13 cellular contexts compared by ENCODE assay signal in genomic region chr2:64582774-64583340, GRCh38. TPM values are rescaled to one million over a fixed set of nuclear protein-coding genes. Genes with fewer than 3 reads are reported as not detected.
DNase-seq lines count a peak whose midpoint lies in the region; ATAC-seq and TF ChIP-seq lines count a peak whose summit lies in the region.
"Had no signal": no experiment of that assay in that cellular context is flagged by ENCODE, and none has a peak within 500 bp of the region (broad histone marks: within the 10 kb centered on the region; RNA-seq: fewer than 3 reads in every experiment).

No MANE protein-coding gene starts in this region.

- no peak overlapping the region for H3K4me3 Mint-ChIP-seq in chondrocyte (ENCODE audit: unreplicated experiment)
- H3K4me3 Mint-ChIP-seq in natural killer cell treated with Interleukin-12 subunit alpha and Interleukin-12 subunit beta and Interleukin-15 and Interleukin-18, amount 100 ng/mL, for 72 hours, result no peak overlapping the region
- H3K4me3 Mint-ChIP-seq: brain, neural progenitor cell had no signal

- H3K9me3 Mint-ChIP-seq in chondrocyte (ENCODE audit: low read depth), result no peaks in the 10 kb centered on the region
- no peaks in the 10 kb centered on the region for H3K9me3 Mint-ChIP-seq in natural killer cell treated with Interleukin-12 subunit alpha and Interleukin-12 subunit beta and Interleukin-15 and Interleukin-18, amount 100 ng/mL, for 72 hours
- H3K9me3 Mint-ChIP-seq: brain, neural progenitor cell had no signal

- peaks cover 3% of the 10 kb centered on the region for H3K4me1 Mint-ChIP-seq in chondrocyte (ENCODE audit: low read depth)
- peaks cover 6 to 10% of the 10 kb centered on the region in 2 donors for H3K4me1 Mint-ChIP-seq in natural killer cell treated with Interleukin-12 subunit alpha and Interleukin-12 subunit beta and Interleukin-15 and Interleukin-18, amount 100 ng/mL, for 72 hours (ENCODE audit: low read depth in 2 of 2)
- H3K4me1 Mint-ChIP-seq: neural progenitor cell had no signal

- no peaks in the 10 kb centered on the region for H3K4me1 ChIP-seq in testis
- H3K4me1 ChIP-seq: neural progenitor cell had no signal

- no peaks in the 10 kb centered on the region for H3K27me3 ChIP-seq in testis
- H3K27me3 ChIP-seq: esophagus muscularis mucosa, neural progenitor cell had no signal

- H3K9me3 ChIP-seq in testis, result no peaks in the 10 kb centered on the region
- H3K9me3 ChIP-seq: esophagus muscularis mucosa had no signal

- H3K4me3 ChIP-seq in testis, result no peak overlapping the region
- H3K4me3 ChIP-seq: esophagus muscularis mucosa, neural progenitor cell had no signal

- H3K36me3 Mint-ChIP-seq in chondrocyte (ENCODE audit: low read depth), result peaks cover 6% of the 10 kb centered on the region
- H3K36me3 Mint-ChIP-seq in natural killer cell treated with Interleukin-12 subunit alpha and Interleukin-12 subunit beta and Interleukin-15 and Interleukin-18, amount 100 ng/mL, for 72 hours, result peaks cover 4% of the 10 kb centered on the region

- in situ Hi-C loops in GM13976 (cut with MboI; ENCODE audit: low sequenced_read_pairs, unreplicated experiment), result no loop called here

- intact Hi-C loops in testis (cut with DNase I; ENCODE audit: low total_unique reads), result no loop called here

- TF ChIP-seq POLR2A in testis (IDR thresholded peaks at IDR 0.05), result no peak

- H3K27me3 Mint-ChIP-seq in chondrocyte (ENCODE audit: low read depth), result no peaks in the 10 kb centered on the region
- no peaks in the 10 kb centered on the region for H3K27me3 Mint-ChIP-seq in natural killer cell treated with Interleukin-12 subunit alpha and Interleukin-12 subunit beta and Interleukin-15 and Interleukin-18, amount 100 ng/mL, for 72 hours
- H3K27me3 Mint-ChIP-seq: brain had no signal

- H3K27ac ChIP-seq in testis, result no peak overlapping the region
- H3K27ac ChIP-seq: esophagus muscularis mucosa, neural progenitor cell had no signal

- ATAC-seq in GM19452 (IDR thresholded peaks at IDR 0.05; ENCODE audit: unreplicated experiment) (peak; percentile 82), HG02884 (IDR thresholded peaks at IDR 0.05; ENCODE audit: unreplicated experiment) (peak; percentile 85), HG03571 (IDR thresholded peaks at IDR 0.05; ENCODE audit: unreplicated experiment) (peak; percentile 74)
- ATAC-seq in natural killer cell treated with Interleukin-12 subunit alpha and Interleukin-12 subunit beta and Interleukin-15 and Interleukin-18, amount 100 ng/mL, for 72 hours, result no peak

- no peak overlapping the region for H3K27ac Mint-ChIP-seq in chondrocyte (ENCODE audit: unreplicated experiment)
- no peak overlapping the region for H3K27ac Mint-ChIP-seq in natural killer cell treated with Interleukin-12 subunit alpha and Interleukin-12 subunit beta and Interleukin-15 and Interleukin-18, amount 100 ng/mL, for 72 hours
- H3K27ac Mint-ChIP-seq: brain, neural progenitor cell had no signal

- peak; percentile 56 for DNase-seq in GM13976 (ENCODE audit: low spot score)
- DNase-seq in A172 (ENCODE audit: low spot score), result no peak
- no peak for DNase-seq in chondrocyte (ENCODE audit: low spot score)
- DNase-seq in natural killer cell treated with Interleukin-12 subunit alpha and Interleukin-12 subunit beta and Interleukin-15 and Interleukin-18, amount 100 ng/mL, for 72 hours (ENCODE audit: low spot score), result no peak
- DNase-seq in testis, result no peak
- DNase-seq: islet precursor cell, NCI-H446 treated with DMSO at 0.1 percent for 48 hours had no signal

- no peaks in the 10 kb centered on the region for H3K36me3 ChIP-seq in testis (ENCODE audit: low read depth, missing control alignments)

- no peak for TF ChIP-seq CTCF in GM13976 (IDR thresholded peaks at IDR 0.05; ENCODE audit: borderline replicate concordance, control extremely low read depth, extremely low read depth, insufficient read depth, missing control alignments)
- TF ChIP-seq CTCF in chondrocyte (IDR thresholded peaks at IDR 0.05), result no peak
- TF ChIP-seq CTCF in testis (IDR thresholded peaks at IDR 0.05), result no peak

- WGBS in testis, 2 donors, result 83 to 87% methylated on average over 5 of the region's 5 CpGs

RNA-seq across cellular contexts. Expression of gene AFTPH, which starts 58.7 kb away (rescaled TPM):
- total RNA-seq in A172 (2014; rRNA removed; shearing (Covaris generic)), result 24.1 and 30.6 TPM in 2 replicates
- total RNA-seq in chondrocyte (14.0 to 17.3 TPM (median 17.0 TPM) in 3 replicates), testis (10 to 100 TPM; 43.9 to 56.1 TPM)
- total RNA-seq in natural killer cell treated with Interleukin-12 subunit alpha and Interleukin-12 subunit beta and Interleukin-15 and Interleukin-18, amount 100 ng/mL, for 72 hours, result 10 to 100 TPM; 38.7 to 49.0 TPM
- polyA plus RNA-seq in testis (ENCODE audit: insufficient read depth, low read depth, low replicate concordance), result 38.7 TPM

Comparison
In these comparisons a context has a peak if more than half of its experiments do, and no peak if none do; other contexts are left out.
1. ATAC-seq: peak in GM19452 (single experiment), HG02884 (single experiment) and HG03571 (single experiment); none in natural killer cell treated with Interleukin-12 subunit alpha and Interleukin-12 subunit beta and Interleukin-15 and Interleukin-18, amount 100 ng/mL, for 72 hours (0 of 2).